8 cellular contexts compared by ENCODE assay signal in genomic region chr22:26673485-26673884, GRCh38. TPM values are rescaled to one million over a fixed set of nuclear protein-coding genes. Genes with fewer than 3 reads are reported as not detected.
DNase-seq lines count a peak whose midpoint lies in the region; ATAC-seq and TF ChIP-seq lines count a peak whose summit lies in the region.

No MANE protein-coding gene starts in this region.

- H3K27ac Mint-ChIP-seq in CD8-positive, alpha-beta T cell = peak overlapping the region; percentile 100
- H3K27ac Mint-ChIP-seq in MCF 10A (ENCODE audit: low read depth, unreplicated experiment) = peak overlapping the region; percentile 99

- H3K4me3 Mint-ChIP-seq in CD8-positive, alpha-beta T cell = peak overlapping the region; percentile 98
- peak overlapping the region; percentile 89 for H3K4me3 Mint-ChIP-seq in MCF 10A (ENCODE audit: unreplicated experiment)

- H3K27me3 ChIP-seq in CD8-positive, alpha-beta T cell (ENCODE audit: insufficient read depth, low read length) = no peaks in the 10 kb centered on the region
- H3K27me3 ChIP-seq in Panc1 (ENCODE audit: control insufficient read depth, insufficient read depth, low read length) (no peaks in the 10 kb centered on the region), mesendoderm (ENCODE audit: insufficient read depth, low read length, poor library complexity) (no peaks in the 10 kb centered on the region)

- H4K8ac ChIP-seq in mesendoderm (ENCODE audit: low read depth, low read length) = no peak overlapping the region

- H2BK15ac ChIP-seq in mesendoderm (replicated peaks; ENCODE audit: low read depth) = no peak overlapping the region

- peaks cover 5% of the 10 kb centered on the region for H3K79me1 ChIP-seq in mesendoderm (ENCODE audit: low read length)

- H4K5ac ChIP-seq in mesendoderm (ENCODE audit: low read length) = peak overlapping the region; percentile 26

- peak overlapping the region; percentile 93 for H3K9ac ChIP-seq in mesendoderm (ENCODE audit: low read length)

- H3K56ac ChIP-seq in mesendoderm (ENCODE audit: low read length) = peak overlapping the region; percentile 95

- no peaks in the 10 kb centered on the region for H3K79me2 ChIP-seq in mesendoderm (ENCODE audit: control insufficient read depth, insufficient read depth, low read length)

- ATAC-seq in CD8-positive, alpha-beta T cell = peak; percentile 9
- ATAC-seq in Panc1 = no peak
- no peak for ATAC-seq in HG02870 (IDR thresholded peaks at IDR 0.05; ENCODE audit: unreplicated experiment)

- in situ Hi-C loops in Panc1 (cut with HindIII; ENCODE audit: low pct_unique_long_range_greater_than_20kb, low sequenced_read_pairs) = no loop called here

- CTCF ChIA-PET in CD8-positive, alpha-beta T cell (lab: Charles Lee) = interaction anchor here (0.7 to 2.3 kb wide), 5 partner anchors 8 to 95 kb away, joined by 3 to 12 read pairs (median 4); no protein-coding TSS in a partner anchor
- CTCF ChIA-PET in Panc1 (lab: Charles Lee) (no interaction called here), MCF 10A (lab: Yijun Ruan, JAX) (interaction anchor here (0.5 to 1.7 kb wide), 10 partner anchors 9 to 1312 kb away, joined by 3 to 6 read pairs (median 3); no protein-coding TSS in a partner anchor)

- no peak overlapping the region for H2BK120ac ChIP-seq in mesendoderm (ENCODE audit: low read depth, low read length)

- peaks cover 85% of the 10 kb centered on the region for H3K4me1 ChIP-seq in CD8-positive, alpha-beta T cell (ENCODE audit: insufficient read depth, low read length)
- H3K4me1 ChIP-seq in Panc1 (ENCODE audit: control insufficient read depth, insufficient read depth, low read length) (no peaks in the 10 kb centered on the region), mesendoderm (ENCODE audit: control insufficient read depth, low read depth, low read length) (peaks cover 8% of the 10 kb centered on the region)

- peaks cover 28% of the 10 kb centered on the region for H3K36me3 Mint-ChIP-seq in CD8-positive, alpha-beta T cell
- peaks cover 5% of the 10 kb centered on the region for H3K36me3 Mint-ChIP-seq in MCF 10A (ENCODE audit: insufficient read depth, unreplicated experiment)

- peaks cover 85% of the 10 kb centered on the region for H3K4me1 Mint-ChIP-seq in CD8-positive, alpha-beta T cell (ENCODE audit: low read depth)
- peaks cover 37% of the 10 kb centered on the region for H3K4me1 Mint-ChIP-seq in MCF 10A (ENCODE audit: insufficient read depth, unreplicated experiment)

- peak overlapping the region; percentile 83 for H3K27ac ChIP-seq in CD8-positive, alpha-beta T cell (ENCODE audit: low read depth, low read length)
- H3K27ac ChIP-seq in Panc1 (ENCODE audit: low read length) = peak overlapping the region; percentile 79; the same call in 1 of the 2 replicates
- H3K27ac ChIP-seq in mesendoderm (ENCODE audit: low read depth, low read length) = peak overlapping the region; percentile 88

- H3K23ac ChIP-seq in mesendoderm (ENCODE audit: low read length) = peak overlapping the region; percentile 7

- no peaks in the 10 kb centered on the region for H3K36me3 ChIP-seq in CD8-positive, alpha-beta T cell (ENCODE audit: insufficient read depth, low read length)
- H3K36me3 ChIP-seq in Panc1 (ENCODE audit: control insufficient read depth, insufficient read depth, low read length) (no peaks in the 10 kb centered on the region; the same call in 1 of the 2 replicates), mesendoderm (ENCODE audit: control insufficient read depth, insufficient read depth, low read length) (no peaks in the 10 kb centered on the region)

- peak overlapping the region; percentile 84 for H3K4ac ChIP-seq in mesendoderm (ENCODE audit: low read depth, low read length)

- DNase-seq in CD8-positive, alpha-beta T cell = peak in 4 of 7 experiments; percentile 35 to 62 (median 38)
- no peak for DNase-seq in Panc1 (ENCODE audit: low read depth, low spot score)
- peak; percentile 76 for DNase-seq in MCF 10A (ENCODE audit: unreplicated experiment)
- DNase-seq in mesendoderm = no peak
- peak; percentile 58 for DNase-seq in ureter (ENCODE audit: low spot score)
- DNase-seq in midbrain (lab: John Stamatoyannopoulos, UW) = no peak
- no peak for DNase-seq in NCI-H128 (lab: John Stamatoyannopoulos, UW; ENCODE audit: unreplicated experiment)

- H2BK5ac ChIP-seq in mesendoderm (ENCODE audit: low read length) = peak overlapping the region; percentile 51

- H3K27me3 Mint-ChIP-seq in CD8-positive, alpha-beta T cell (ENCODE audit: low read depth) = no peaks in the 10 kb centered on the region
- no peaks in the 10 kb centered on the region for H3K27me3 Mint-ChIP-seq in MCF 10A (ENCODE audit: insufficient read depth, unreplicated experiment)

- no peaks in the 10 kb centered on the region for H3K9me3 Mint-ChIP-seq in CD8-positive, alpha-beta T cell
- no peaks in the 10 kb centered on the region for H3K9me3 Mint-ChIP-seq in MCF 10A (ENCODE audit: unreplicated experiment)

- peak overlapping the region; percentile 96 for H3K4me2 ChIP-seq in mesendoderm (ENCODE audit: low read length)

- peak overlapping the region; percentile 79 for H3K4me3 ChIP-seq in CD8-positive, alpha-beta T cell (ENCODE audit: low read depth, low read length)
- peak overlapping the region; percentile 47 to 58 for H3K4me3 ChIP-seq in Panc1 (ENCODE audit: low read depth in 2 of 2, low read length in 2 of 2)
- H3K4me3 ChIP-seq in mesendoderm (ENCODE audit: low read length) = peak overlapping the region; percentile 76

- TF ChIP-seq CTCF in CD8-positive, alpha-beta T cell (IDR thresholded peaks at IDR 0.05) = no peak
- no peak for TF ChIP-seq CTCF in Panc1 (IDR thresholded peaks at IDR 0.05)
- no peak for TF ChIP-seq CTCF in MCF 10A (IDR thresholded peaks at IDR 0.05; ENCODE audit: unreplicated experiment)

- POLR2A ChIA-PET in CD8-positive, alpha-beta T cell (lab: Charles Lee) = interaction anchor here (0.7 to 5.2 kb wide), 10 partner anchors 15 to 245 kb away, joined by 3 to 34 read pairs (median 4); partner anchors contain the start of genes HPS4, MIAT, SRRD and TFIP11
- POLR2A ChIA-PET in Panc1 (lab: Charles Lee) (no interaction called here), MCF 10A (lab: Yijun Ruan, JAX) (interaction anchor here (0.8 to 2.0 kb wide), 10 partner anchors 9 to 1247 kb away, joined by 3 to 14 read pairs (median 4); partner anchors contain the start of genes HPS4, PITPNB, SRRD and TFIP11)

- BruUV-seq in Panc1 (replicated peaks; lab: Mats Ljungman, UMichigan) = TSS peak; percentile 77
- BruUV-seq in MCF 10A (replicated peaks; lab: Mats Ljungman, UMichigan) = no TSS peak

- H2AK5ac ChIP-seq in mesendoderm (ENCODE audit: low read length) = no peak overlapping the region

- no peak overlapping the region for H3K18ac ChIP-seq in mesendoderm (ENCODE audit: low read length)

- H3K9me3 ChIP-seq in CD8-positive, alpha-beta T cell (ENCODE audit: low read length) = no peaks in the 10 kb centered on the region
- no peaks in the 10 kb centered on the region; the same call in 1 of the 2 replicates for H3K9me3 ChIP-seq in Panc1 (ENCODE audit: control insufficient read depth, insufficient read depth, low read depth, low read length)

- intact Hi-C loops in CD8-positive, alpha-beta T cell (cut with DNase I, micrococcal nuclease) = loop anchor here (2.0 to 10.0 kb wide), 7 partner anchors 83 to 1609 kb away; partner anchors contain the start of genes PITPNB (in 2 of the 2), ASPHD2 (in 1 of the 2), MN1 (in 1 of the 2) and TPST2 (in 1 of the 2)
- intact Hi-C loops in Panc1 (cut with micrococcal nuclease; ENCODE audit: unreplicated experiment) (no loop called here), MCF 10A (cut with micrococcal nuclease) (loop anchor here (10.0 kb wide), 2 partner anchors 731 to 1131 kb away; partner anchors contain the start of gene MN1)

- no CpG with 5 or more reads among the region's 4 CpGs for WGBS in mesendoderm (ENCODE audit: extremely low coverage, insufficient coverage, low lambda C conversion rate)

RNA-seq across cellular contexts. Expression of gene MIAT, which starts 16.1 kb away (rescaled TPM):
- total RNA-seq in CD8-positive, alpha-beta T cell = 10 to 100 TPM; 80.9 to 81.6 TPM
- total RNA-seq in Panc1 (2021; ENCODE audit: unreplicated experiment) (0.33 TPM), MCF 10A (2022) (0.49 and 0.56 TPM in 2 replicates), ureter (4.7 TPM)
- not detected for polyA plus RNA-seq in Panc1 (2012; ENCODE audit: insufficient read length)
- polyA plus RNA-seq in mesendoderm (2013, experiment 1 of 2) = 5.6 TPM
- 5.2 TPM for polyA plus RNA-seq in mesendoderm (2013, experiment 2 of 2)

RNA-seq across cellular contexts. Expression of gene CRYBA4, which starts 51.7 kb away (rescaled TPM):
- total RNA-seq in CD8-positive, alpha-beta T cell = not detected
- total RNA-seq in Panc1 (2021; ENCODE audit: unreplicated experiment) = not detected
- polyA plus RNA-seq in Panc1 (2012; ENCODE audit: insufficient read length) = not detected
- total RNA-seq in MCF 10A (2022) = not detected in 2 replicates
- polyA plus RNA-seq in mesendoderm (2013, experiment 1 of 2) = 0.72 TPM
- polyA plus RNA-seq in mesendoderm (2013, experiment 2 of 2) = 0.60 TPM
- total RNA-seq in ureter = 1.1 TPM

RNA-seq across cellular contexts. Expression of gene CRYBB1, which starts 55.7 kb away (rescaled TPM):
- total RNA-seq in CD8-positive, alpha-beta T cell = not detected
- total RNA-seq in Panc1 (2021; ENCODE audit: unreplicated experiment) = not detected
- not detected for polyA plus RNA-seq in Panc1 (2012; ENCODE audit: insufficient read length)
- not detected in 2 replicates for total RNA-seq in MCF 10A (2022)
- 7.3 TPM for polyA plus RNA-seq in mesendoderm (2013, experiment 1 of 2)
- 7.5 TPM for polyA plus RNA-seq in mesendoderm (2013, experiment 2 of 2)
- not detected for total RNA-seq in ureter

Comparison
In these comparisons a context has a peak if more than half of its experiments do, and no peak if none do; other contexts are left out.
1. DNase-seq: peak in CD8-positive, alpha-beta T cell (4 of 7), MCF 10A (single experiment) and ureter (single experiment); none in Panc1 (single experiment), mesendoderm (single experiment), midbrain (single experiment) and NCI-H128 (single experiment).
2. RNA of gene MIAT, which starts 16.1 kb away (total RNA-seq): 80.9 to 81.6 TPM in CD8-positive, alpha-beta T cell; 4.7 TPM in ureter (single experiment), 0.49 to 0.56 TPM in MCF 10A and 0.33 TPM in Panc1 (single experiment); every median in the first group is over 10 times any median in the second.
3. Peak in every context shown above with its lines, with median percentiles within 50 percentile points of each other: H3K27ac ChIP-seq and H3K4me3 ChIP-seq.